In the genomic region with DNA sequence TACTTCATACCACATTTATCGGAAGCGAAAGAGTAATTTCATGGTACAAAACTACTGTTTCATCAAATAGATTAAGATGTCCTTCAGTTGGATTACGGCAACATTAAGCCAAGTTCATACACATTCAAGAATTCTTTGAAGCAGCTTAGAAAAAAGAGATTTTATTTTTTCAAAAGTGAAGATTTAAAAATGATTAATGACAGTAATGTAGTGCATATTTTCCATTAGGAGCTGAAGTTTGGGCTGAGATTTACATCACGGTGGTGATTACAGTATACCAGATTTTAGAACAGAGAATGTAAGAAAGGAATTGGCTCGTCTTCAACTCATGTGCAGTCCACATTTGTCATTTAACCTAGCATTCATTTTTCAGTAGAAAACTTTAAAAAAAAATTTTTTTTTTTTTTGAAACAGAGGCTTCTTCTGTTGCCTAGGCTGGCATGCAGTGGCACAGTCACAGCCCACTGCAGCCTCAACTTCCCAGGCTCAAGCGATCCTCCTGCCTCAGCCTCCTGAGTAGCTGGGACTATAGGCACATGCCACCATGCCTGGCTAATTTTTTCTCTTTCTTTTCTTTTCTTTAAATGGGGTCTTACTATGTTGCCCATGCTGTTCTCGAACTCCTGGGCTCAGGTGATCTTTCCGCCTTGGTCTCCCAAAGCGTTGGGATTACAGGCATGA, we compare ENCODE assay signal across 1 cellular context.
TF ChIP-seq lines count a peak whose summit lies in the region.

No MANE protein-coding gene starts in this region.

TF ChIP-seq in HepG2, 621 proteins besides CTCF, POLR2A, EP300 and RAD21:
- TF ChIP-seq RBM39 (IDR thresholded peaks at IDR 0.05; ENCODE audit: low read depth, low read length, poor library complexity, severe bottlenecking), result no peak
- no peak for TF ChIP-seq ZNF607 (CRISPR knock-in tag; IDR thresholded peaks at IDR 0.05; ENCODE audit: borderline replicate concordance)
- TF ChIP-seq ZNF670 (CRISPR knock-in tag; IDR thresholded peaks at IDR 0.05; ENCODE audit: borderline replicate concordance), result no peak
- TF ChIP-seq JUND (CRISPR knock-in tag; IDR thresholded peaks at IDR 0.05), result no peak
- no peak for TF ChIP-seq HNRNPL (IDR thresholded peaks at IDR 0.05; ENCODE audit: low read depth, low read length)
- no peak for TF ChIP-seq XRCC5 (optimal IDR thresholded peaks at IDR 0.05; ENCODE audit: low read length)
- TF ChIP-seq ARNT2 (CRISPR knock-in tag; IDR thresholded peaks at IDR 0.05; ENCODE audit: low read depth), result no peak
- no peak for TF ChIP-seq ZNF567 (CRISPR knock-in tag; IDR thresholded peaks at IDR 0.05; ENCODE audit: borderline replicate concordance)
- TF ChIP-seq RELA (CRISPR knock-in tag; IDR thresholded peaks at IDR 0.05), result no peak
- 0 out of 2 replicates have a peak, but pooled peaks have one; percentile 8 for TF ChIP-seq KLF11 (CRISPR knock-in tag; IDR thresholded peaks at IDR 0.05)
- TF ChIP-seq ZNF724P (CRISPR knock-in tag; IDR thresholded peaks at IDR 0.05; ENCODE audit: borderline replicate concordance), result no peak
- TF ChIP-seq, protein P1, sequence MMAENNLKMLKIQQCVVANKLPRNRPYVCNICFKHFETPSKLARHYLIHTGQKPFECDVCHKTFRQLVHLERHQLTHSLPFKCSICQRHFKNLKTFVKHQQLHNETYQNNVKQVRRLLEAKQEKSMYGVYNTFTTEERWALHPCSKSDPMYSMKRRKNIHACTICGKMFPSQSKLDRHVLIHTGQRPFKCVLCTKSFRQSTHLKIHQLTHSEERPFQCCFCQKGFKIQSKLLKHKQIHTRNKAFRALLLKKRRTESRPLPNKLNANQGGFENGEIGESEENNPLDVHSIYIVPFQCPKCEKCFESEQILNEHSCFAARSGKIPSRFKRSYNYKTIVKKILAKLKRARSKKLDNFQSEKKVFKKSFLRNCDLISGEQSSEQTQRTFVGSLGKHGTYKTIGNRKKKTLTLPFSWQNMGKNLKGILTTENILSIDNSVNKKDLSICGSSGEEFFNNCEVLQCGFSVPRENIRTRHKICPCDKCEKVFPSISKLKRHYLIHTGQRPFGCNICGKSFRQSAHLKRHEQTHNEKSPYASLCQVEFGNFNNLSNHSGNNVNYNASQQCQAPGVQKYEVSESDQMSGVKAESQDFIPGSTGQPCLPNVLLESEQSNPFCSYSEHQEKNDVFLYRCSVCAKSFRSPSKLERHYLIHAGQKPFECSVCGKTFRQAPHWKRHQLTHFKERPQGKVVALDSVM (CRISPR knock-in tag; IDR thresholded peaks at IDR 0.05), result peak; percentile 93
- no peak for TF ChIP-seq ZNF768 (CRISPR knock-in tag; IDR thresholded peaks at IDR 0.05)
- no peak for TF ChIP-seq ZNF678 (CRISPR knock-in tag; IDR thresholded peaks at IDR 0.05)
- TF ChIP-seq THYN1 (CRISPR knock-in tag; IDR thresholded peaks at IDR 0.05; ENCODE audit: borderline replicate concordance, low read depth), result no peak
- 0 out of 2 replicates have a peak, but pooled peaks have one; percentile 7 for TF ChIP-seq SMYD3 (CRISPR knock-in tag; IDR thresholded peaks at IDR 0.05)
- no peak for TF ChIP-seq ERF (CRISPR knock-in tag; IDR thresholded peaks at IDR 0.05)
- TF ChIP-seq TEAD2 (CRISPR knock-in tag; IDR thresholded peaks at IDR 0.05), result no peak
- TF ChIP-seq, protein P2, sequence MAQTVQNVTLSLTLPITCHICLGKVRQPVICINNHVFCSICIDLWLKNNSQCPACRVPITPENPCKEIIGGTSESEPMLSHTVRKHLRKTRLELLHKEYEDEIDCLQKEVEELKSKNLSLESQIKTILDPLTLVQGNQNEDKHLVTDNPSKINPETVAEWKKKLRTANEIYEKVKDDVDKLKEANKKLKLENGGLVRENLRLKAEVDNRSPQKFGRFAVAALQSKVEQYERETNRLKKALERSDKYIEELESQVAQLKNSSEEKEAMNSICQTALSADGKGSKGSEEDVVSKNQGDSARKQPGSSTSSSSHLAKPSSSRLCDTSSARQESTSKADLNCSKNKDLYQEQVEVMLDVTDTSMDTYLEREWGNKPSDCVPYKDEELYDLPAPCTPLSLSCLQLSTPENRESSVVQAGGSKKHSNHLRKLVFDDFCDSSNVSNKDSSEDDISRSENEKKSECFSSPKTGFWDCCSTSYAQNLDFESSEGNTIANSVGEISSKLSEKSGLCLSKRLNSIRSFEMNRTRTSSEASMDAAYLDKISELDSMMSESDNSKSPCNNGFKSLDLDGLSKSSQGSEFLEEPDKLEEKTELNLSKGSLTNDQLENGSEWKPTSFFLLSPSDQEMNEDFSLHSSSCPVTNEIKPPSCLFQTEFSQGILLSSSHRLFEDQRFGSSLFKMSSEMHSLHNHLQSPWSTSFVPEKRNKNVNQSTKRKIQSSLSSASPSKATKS (CRISPR knock-in tag; IDR thresholded peaks at IDR 0.05), result peak; percentile 67; the same call in 1 of the 2 replicates
- TF ChIP-seq SYNCRIP (IDR thresholded peaks at IDR 0.05; ENCODE audit: insufficient read depth, low read depth, low read length), result no peak
- TF ChIP-seq, protein P3, sequence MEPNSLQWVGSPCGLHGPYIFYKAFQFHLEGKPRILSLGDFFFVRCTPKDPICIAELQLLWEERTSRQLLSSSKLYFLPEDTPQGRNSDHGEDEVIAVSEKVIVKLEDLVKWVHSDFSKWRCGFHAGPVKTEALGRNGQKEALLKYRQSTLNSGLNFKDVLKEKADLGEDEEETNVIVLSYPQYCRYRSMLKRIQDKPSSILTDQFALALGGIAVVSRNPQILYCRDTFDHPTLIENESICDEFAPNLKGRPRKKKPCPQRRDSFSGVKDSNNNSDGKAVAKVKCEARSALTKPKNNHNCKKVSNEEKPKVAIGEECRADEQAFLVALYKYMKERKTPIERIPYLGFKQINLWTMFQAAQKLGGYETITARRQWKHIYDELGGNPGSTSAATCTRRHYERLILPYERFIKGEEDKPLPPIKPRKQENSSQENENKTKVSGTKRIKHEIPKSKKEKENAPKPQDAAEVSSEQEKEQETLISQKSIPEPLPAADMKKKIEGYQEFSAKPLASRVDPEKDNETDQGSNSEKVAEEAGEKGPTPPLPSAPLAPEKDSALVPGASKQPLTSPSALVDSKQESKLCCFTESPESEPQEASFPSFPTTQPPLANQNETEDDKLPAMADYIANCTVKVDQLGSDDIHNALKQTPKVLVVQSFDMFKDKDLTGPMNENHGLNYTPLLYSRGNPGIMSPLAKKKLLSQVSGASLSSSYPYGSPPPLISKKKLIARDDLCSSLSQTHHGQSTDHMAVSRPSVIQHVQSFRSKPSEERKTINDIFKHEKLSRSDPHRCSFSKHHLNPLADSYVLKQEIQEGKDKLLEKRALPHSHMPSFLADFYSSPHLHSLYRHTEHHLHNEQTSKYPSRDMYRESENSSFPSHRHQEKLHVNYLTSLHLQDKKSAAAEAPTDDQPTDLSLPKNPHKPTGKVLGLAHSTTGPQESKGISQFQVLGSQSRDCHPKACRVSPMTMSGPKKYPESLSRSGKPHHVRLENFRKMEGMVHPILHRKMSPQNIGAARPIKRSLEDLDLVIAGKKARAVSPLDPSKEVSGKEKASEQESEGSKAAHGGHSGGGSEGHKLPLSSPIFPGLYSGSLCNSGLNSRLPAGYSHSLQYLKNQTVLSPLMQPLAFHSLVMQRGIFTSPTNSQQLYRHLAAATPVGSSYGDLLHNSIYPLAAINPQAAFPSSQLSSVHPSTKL (CRISPR knock-in tag; IDR thresholded peaks at IDR 0.05), result no peak
- no peak for TF ChIP-seq KLF12 (CRISPR knock-in tag; IDR thresholded peaks at IDR 0.05; ENCODE audit: borderline replicate concordance)
- TF ChIP-seq, protein P4, sequence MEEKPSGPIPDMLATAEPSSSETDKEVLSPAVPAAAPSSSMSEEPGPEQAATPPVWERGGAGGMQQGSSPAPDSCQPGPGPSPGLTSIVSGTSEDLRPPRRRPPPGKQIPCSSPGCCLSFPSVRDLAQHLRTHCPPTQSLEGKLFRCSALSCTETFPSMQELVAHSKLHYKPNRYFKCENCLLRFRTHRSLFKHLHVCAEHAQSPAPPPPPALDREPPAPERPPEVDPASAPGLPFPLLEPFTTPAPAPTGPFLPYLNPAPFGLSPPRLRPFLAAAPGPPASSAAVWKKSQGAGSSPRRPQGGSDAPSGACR (CRISPR knock-in tag; IDR thresholded peaks at IDR 0.05), result no peak
- TF ChIP-seq, protein P5, sequence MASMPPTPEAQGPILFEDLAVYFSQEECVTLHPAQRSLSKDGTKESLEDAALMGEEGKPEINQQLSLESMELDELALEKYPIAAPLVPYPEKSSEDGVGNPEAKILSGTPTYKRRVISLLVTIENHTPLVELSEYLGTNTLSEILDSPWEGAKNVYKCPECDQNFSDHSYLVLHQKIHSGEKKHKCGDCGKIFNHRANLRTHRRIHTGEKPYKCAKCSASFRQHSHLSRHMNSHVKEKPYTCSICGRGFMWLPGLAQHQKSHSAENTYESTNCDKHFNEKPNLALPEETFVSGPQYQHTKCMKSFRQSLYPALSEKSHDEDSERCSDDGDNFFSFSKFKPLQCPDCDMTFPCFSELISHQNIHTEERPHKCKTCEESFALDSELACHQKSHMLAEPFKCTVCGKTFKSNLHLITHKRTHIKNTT (CRISPR knock-in tag; IDR thresholded peaks at IDR 0.05), result no peak
- TF ChIP-seq AKAP8 (CRISPR knock-in tag; IDR thresholded peaks at IDR 0.05), result peak; percentile 32; the same call in 1 of the 2 replicates
- TF ChIP-seq KMT2B (CRISPR knock-in tag; IDR thresholded peaks at IDR 0.05), result 0 out of 2 replicates have a peak, but pooled peaks have one; percentile 2
- no peak for TF ChIP-seq HIVEP1 (CRISPR knock-in tag; IDR thresholded peaks at IDR 0.05)
- no peak for TF ChIP-seq RARG (CRISPR knock-in tag; IDR thresholded peaks at IDR 0.05; ENCODE audit: low read depth)
- TF ChIP-seq, protein P6, sequence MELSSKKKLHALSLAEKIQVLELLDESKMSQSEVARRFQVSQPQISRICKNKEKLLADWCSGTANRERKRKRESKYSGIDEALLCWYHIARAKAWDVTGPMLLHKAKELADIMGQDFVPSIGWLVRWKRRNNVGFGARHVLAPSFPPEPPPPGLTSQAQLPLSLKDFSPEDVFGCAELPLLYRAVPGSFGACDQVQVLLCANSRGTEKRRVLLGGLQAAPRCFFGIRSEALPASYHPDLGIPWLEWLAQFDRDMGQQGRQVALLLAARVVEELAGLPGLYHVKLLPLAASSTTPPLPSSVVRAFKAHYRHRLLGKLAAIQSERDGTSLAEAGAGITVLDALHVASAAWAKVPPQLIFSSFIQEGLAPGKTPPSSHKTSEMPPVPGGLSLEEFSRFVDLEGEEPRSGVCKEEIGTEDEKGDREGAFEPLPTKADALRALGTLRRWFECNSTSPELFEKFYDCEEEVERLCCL (CRISPR knock-in tag; IDR thresholded peaks at IDR 0.05; ENCODE audit: borderline replicate concordance), result no peak
- no peak for TF ChIP-seq CC2D1A (CRISPR knock-in tag; IDR thresholded peaks at IDR 0.05)
- TF ChIP-seq ZNF558 (CRISPR knock-in tag; IDR thresholded peaks at IDR 0.05; ENCODE audit: borderline replicate concordance), result no peak
- TF ChIP-seq TBL1XR1 (IDR thresholded peaks at IDR 0.05; ENCODE audit: borderline replicate concordance, low read length, partially characterized antibody), result no peak
- no peak for TF ChIP-seq RBAK (CRISPR knock-in tag; IDR thresholded peaks at IDR 0.05)
- no peak for TF ChIP-seq SETDB1 (CRISPR knock-in tag; IDR thresholded peaks at IDR 0.05; ENCODE audit: borderline replicate concordance)
- TF ChIP-seq, protein P7, sequence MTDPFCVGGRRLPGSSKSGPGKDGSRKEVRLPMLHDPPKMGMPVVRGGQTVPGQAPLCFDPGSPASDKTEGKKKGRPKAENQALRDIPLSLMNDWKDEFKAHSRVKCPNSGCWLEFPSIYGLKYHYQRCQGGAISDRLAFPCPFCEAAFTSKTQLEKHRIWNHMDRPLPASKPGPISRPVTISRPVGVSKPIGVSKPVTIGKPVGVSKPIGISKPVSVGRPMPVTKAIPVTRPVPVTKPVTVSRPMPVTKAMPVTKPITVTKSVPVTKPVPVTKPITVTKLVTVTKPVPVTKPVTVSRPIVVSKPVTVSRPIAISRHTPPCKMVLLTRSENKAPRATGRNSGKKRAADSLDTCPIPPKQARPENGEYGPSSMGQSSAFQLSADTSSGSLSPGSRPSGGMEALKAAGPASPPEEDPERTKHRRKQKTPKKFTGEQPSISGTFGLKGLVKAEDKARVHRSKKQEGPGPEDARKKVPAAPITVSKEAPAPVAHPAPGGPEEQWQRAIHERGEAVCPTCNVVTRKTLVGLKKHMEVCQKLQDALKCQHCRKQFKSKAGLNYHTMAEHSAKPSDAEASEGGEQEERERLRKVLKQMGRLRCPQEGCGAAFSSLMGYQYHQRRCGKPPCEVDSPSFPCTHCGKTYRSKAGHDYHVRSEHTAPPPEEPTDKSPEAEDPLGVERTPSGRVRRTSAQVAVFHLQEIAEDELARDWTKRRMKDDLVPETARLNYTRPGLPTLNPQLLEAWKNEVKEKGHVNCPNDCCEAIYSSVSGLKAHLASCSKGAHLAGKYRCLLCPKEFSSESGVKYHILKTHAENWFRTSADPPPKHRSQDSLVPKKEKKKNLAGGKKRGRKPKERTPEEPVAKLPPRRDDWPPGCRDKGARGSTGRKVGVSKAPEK (CRISPR knock-in tag; IDR thresholded peaks at IDR 0.05; ENCODE audit: borderline replicate concordance), result no peak
- no peak for TF ChIP-seq ZNF615 (CRISPR knock-in tag; IDR thresholded peaks at IDR 0.05; ENCODE audit: borderline replicate concordance)
- peak; percentile 38; the same call in 1 of the 2 replicates for TF ChIP-seq ZMYM3 (CRISPR knock-in tag; IDR thresholded peaks at IDR 0.05)
- TF ChIP-seq PITX1 (CRISPR knock-in tag; IDR thresholded peaks at IDR 0.05), result no peak
- no peak for TF ChIP-seq ZNF136 (CRISPR knock-in tag; IDR thresholded peaks at IDR 0.05; ENCODE audit: low read depth)
- 0 out of 2 replicates have a peak, but pooled peaks have one; percentile 8 for TF ChIP-seq ZNF501 (CRISPR knock-in tag; IDR thresholded peaks at IDR 0.05)
- TF ChIP-seq ZFX (CRISPR knock-in tag; IDR thresholded peaks at IDR 0.05; ENCODE audit: low read depth), result no peak
TF ChIP-seq in HepG2: peak in this region for 8.
